In genomic region chr12:2877959-2878732, GRCh38 we compare ENCODE assay signal across 9 cellular contexts. TPM values are rescaled to one million over a fixed set of nuclear protein-coding genes. Genes with fewer than 3 reads are reported as not detected.
A peak's percentile ranks its signal among the peaks of the same experiment; 100 is the strongest.
DNase-seq lines count a peak whose midpoint lies in the region; ATAC-seq, FAIRE-seq and TF ChIP-seq lines count a peak whose summit lies in the region.
"Had no signal": no experiment of that assay in that cellular context is flagged by ENCODE, and none has a peak within 500 bp of the region (broad histone marks: within the 10 kb centered on the region; RNA-seq: fewer than 3 reads in every experiment).

No MANE protein-coding gene starts in this region.

- H3K4me1 ChIP-seq in keratinocyte (ENCODE audit: control insufficient read depth, extremely low read depth, insufficient read depth, low read length): peaks cover 14% of the 10 kb centered on the region

- no peaks in the 10 kb centered on the region for H3K9me3 Mint-ChIP-seq in activated T-cell treated with anti-CD3 and anti-CD28 coated beads, Interleukin-2, amount 50 U/mL, for 4 hours
- H3K9me3 Mint-ChIP-seq in stimulated activated effector memory CD8-positive, alpha-beta T cell treated with anti-CD3 and anti-CD28 coated beads, Interleukin-12 subunit alpha, Interleukin-12 subunit beta, amount 100 ng/mL, for 72 hours: no peaks in the 10 kb centered on the region

- FAIRE-seq in keratinocyte (lab: Jason Lieb, UNC): no peak
- FAIRE-seq: colon had no signal

- H3K27me3 ChIP-seq in keratinocyte (ENCODE audit: control insufficient read depth, extremely low read depth, insufficient read depth, low read length): no peaks in the 10 kb centered on the region

- no peaks in the 10 kb centered on the region for H3K9me1 ChIP-seq in keratinocyte (ENCODE audit: control insufficient read depth, extremely low read depth, insufficient read depth, low read length)

- peaks cover 0 to 6% of the 10 kb centered on the region in 2 experiments for H3K36me3 ChIP-seq in keratinocyte (ENCODE audit: control insufficient read depth in 2 of 2, extremely low read depth in 1 of 2, insufficient read depth in 2 of 2, low read length in 2 of 2)

- H3K4me3 ChIP-seq in astrocyte of the cerebellum (ENCODE audit: low read depth, low read length) (peak overlapping the region; percentile 75), keratinocyte (ENCODE audit: control insufficient read depth in 2 of 3, extremely low read depth in 1 of 3, insufficient read depth in 2 of 3, low read depth in 1 of 3, low read length in 3 of 3) (peak overlapping the region; percentile 78 to 96 (median 95))

- H3K4me1 Mint-ChIP-seq in activated T-cell treated with anti-CD3 and anti-CD28 coated beads, Interleukin-2, amount 50 U/mL, for 4 hours (ENCODE audit: low read depth): peaks cover 37% of the 10 kb centered on the region
- peaks cover 39% of the 10 kb centered on the region for H3K4me1 Mint-ChIP-seq in stimulated activated effector memory CD8-positive, alpha-beta T cell treated with anti-CD3 and anti-CD28 coated beads, Interleukin-12 subunit alpha, Interleukin-12 subunit beta, amount 100 ng/mL, for 72 hours

- no peaks in the 10 kb centered on the region for H3K27me3 Mint-ChIP-seq in activated T-cell treated with anti-CD3 and anti-CD28 coated beads, Interleukin-2, amount 50 U/mL, for 4 hours (ENCODE audit: low read depth)

- dilution Hi-C loops in keratinocyte (cut with MboI; ENCODE audit: extremely low pct_ligation_motif_present, low sequenced_read_pairs): no loop called here

- no peaks in the 10 kb centered on the region for H3K36me3 Mint-ChIP-seq in activated T-cell treated with anti-CD3 and anti-CD28 coated beads, Interleukin-2, amount 50 U/mL, for 4 hours (ENCODE audit: insufficient read depth)
- H3K36me3 Mint-ChIP-seq in stimulated activated effector memory CD8-positive, alpha-beta T cell treated with anti-CD3 and anti-CD28 coated beads, Interleukin-12 subunit alpha, Interleukin-12 subunit beta, amount 100 ng/mL, for 72 hours: peaks cover 77% of the 10 kb centered on the region

- peaks cover 45% of the 10 kb centered on the region for H3K79me2 ChIP-seq in keratinocyte (ENCODE audit: control insufficient read depth, insufficient read depth, low read length)

- H3K4me3 Mint-ChIP-seq in activated T-cell treated with anti-CD3 and anti-CD28 coated beads, Interleukin-2, amount 50 U/mL, for 4 hours: peak overlapping the region; percentile 98
- peak overlapping the region; percentile 83 for H3K4me3 Mint-ChIP-seq in stimulated activated effector memory CD8-positive, alpha-beta T cell treated with anti-CD3 and anti-CD28 coated beads, Interleukin-12 subunit alpha, Interleukin-12 subunit beta, amount 100 ng/mL, for 72 hours

- peak overlapping the region; percentile 83 for H3K4me2 ChIP-seq in keratinocyte (ENCODE audit: control insufficient read depth, extremely low read depth, insufficient read depth, low read depth, low read length)

- no peak for ATAC-seq in activated T-cell treated with anti-CD3 and anti-CD28 coated beads, Interleukin-2, amount 50 U/mL, for 4 hours
- ATAC-seq in stimulated activated effector memory CD8-positive, alpha-beta T cell treated with anti-CD3 and anti-CD28 coated beads, Interleukin-12 subunit alpha, Interleukin-12 subunit beta, amount 100 ng/mL, for 72 hours: no peak
- ATAC-seq in GM19324 (IDR thresholded peaks at IDR 0.05; ENCODE audit: low FRiP score, unreplicated experiment): no peak

- H4K20me1 ChIP-seq in keratinocyte (ENCODE audit: control insufficient read depth, extremely low read depth, insufficient read depth, low read length): no peaks in the 10 kb centered on the region

- in situ Hi-C loops in astrocyte of the cerebellum (cut with HindIII; ENCODE audit: low sequenced_read_pairs): no loop called here

- H3K27ac ChIP-seq in keratinocyte (ENCODE audit: control insufficient read depth, insufficient read depth, low read length): peak overlapping the region; percentile 94

- TF ChIP-seq CTCF in astrocyte of the cerebellum (IDR thresholded peaks at IDR 0.05; ENCODE audit: low read depth, low read length, missing control alignments): no peak
- no peak for TF ChIP-seq CTCF in keratinocyte (optimal IDR thresholded peaks at IDR 0.05 in 1 of 3, IDR thresholded peaks at IDR 0.05 in 1 of 3, conservative IDR thresholded peaks at IDR 0.05 in 1 of 3; ENCODE audit: extremely low read depth in 1 of 3, insufficient read depth in 2 of 3, low read length in 3 of 3)

- peak overlapping the region; percentile 98 for H3K27ac Mint-ChIP-seq in stimulated activated effector memory CD8-positive, alpha-beta T cell treated with anti-CD3 and anti-CD28 coated beads, Interleukin-12 subunit alpha, Interleukin-12 subunit beta, amount 100 ng/mL, for 72 hours

- no peak for DNase-seq in activated T-cell treated with anti-CD3 and anti-CD28 coated beads, Interleukin-2, amount 50 U/mL, for 4 hours
- no peak for DNase-seq in activated T-cell treated with anti-CD3 and anti-CD28 coated beads, Interleukin-2, amount 50 U/mL, for 1 hour
- DNase-seq in NCI-H345 (lab: John Stamatoyannopoulos, UW) (peak; percentile 54), astrocyte of the cerebellum (ENCODE audit: low read depth) (no peak), keratinocyte (ENCODE audit: low read depth, low spot score) (no peak), T1000 (lab: John Stamatoyannopoulos, UW) (no peak)
- no peak for DNase-seq in stimulated activated effector memory CD8-positive, alpha-beta T cell treated with anti-CD3 and anti-CD28 coated beads, Interleukin-12 subunit alpha, Interleukin-12 subunit beta, amount 100 ng/mL, for 72 hours (ENCODE audit: low spot score in 2 of 2)

- H3K9ac ChIP-seq in keratinocyte (ENCODE audit: control insufficient read depth, extremely low read depth, insufficient read depth, low read length): peak overlapping the region; percentile 98

- H2AFZ ChIP-seq in keratinocyte (ENCODE audit: control insufficient read depth, low read length): peak overlapping the region; percentile 25

- H3K9me3 ChIP-seq in keratinocyte (ENCODE audit: control insufficient read depth, low read depth, low read length): no peaks in the 10 kb centered on the region

RNA-seq across cellular contexts. Expression of gene RHNO1, which starts 1.1 kb away (rescaled TPM):
- 10 to 100 TPM; 20.1 to 22.6 (median 20.3) TPM for total RNA-seq in activated T-cell treated with anti-CD3 and anti-CD28 coated beads, Interleukin-2, amount 50 U/mL, for 4 hours
- polyA plus RNA-seq in keratinocyte: 20.0 to 25.6 TPM (median 23.4 TPM) in 3 replicates
- polyA plus RNA-seq in keratinocyte (2011; ENCODE audit: low read depth): 1.6 TPM
- polyA plus RNA-seq in keratinocyte (2011; cell fraction: cytosol; rRNA removed): 16.4 and 22.1 TPM in 2 replicates
- polyA plus RNA-seq in keratinocyte (2011; cell fraction: nucleus; rRNA removed): 5.5 and 8.5 TPM in 2 replicates
- 8.8 and 13.3 TPM in 2 replicates for polyA plus RNA-seq in keratinocyte (2012; ENCODE audit: low replicate concordance)
- 8.3 to 11.8 TPM (median 11.1 TPM) in 3 replicates for polyA minus RNA-seq in keratinocyte
- polyA minus RNA-seq in keratinocyte (2011; cell fraction: cytosol; rRNA and poly(A)+ RNA removed): 10.2 TPM
- 1.8 and 4.3 TPM in 2 replicates for polyA minus RNA-seq in keratinocyte (2011; cell fraction: nucleus; rRNA and poly(A)+ RNA removed)

RNA-seq across cellular contexts. Expression of gene FOXM1, which starts 1.2 kb away (rescaled TPM):
- 10 to 100 TPM in 1 of 3 donors, 1 to 10 TPM in 2; 9.1 to 12.8 (median 9.3) TPM for total RNA-seq in activated T-cell treated with anti-CD3 and anti-CD28 coated beads, Interleukin-2, amount 50 U/mL, for 4 hours
- 1.2 to 26.9 TPM (median 9.0 TPM) in 3 replicates for polyA plus RNA-seq in keratinocyte
- 0.19 TPM for polyA plus RNA-seq in keratinocyte (2011; ENCODE audit: low read depth)
- polyA plus RNA-seq in keratinocyte (2011; cell fraction: cytosol; rRNA removed): 5.5 and 6.5 TPM in 2 replicates
- polyA plus RNA-seq in keratinocyte (2011; cell fraction: nucleus; rRNA removed): 3.6 and 4.2 TPM in 2 replicates
- polyA plus RNA-seq in keratinocyte (2012; ENCODE audit: low replicate concordance): 0.24 and 24.6 TPM in 2 replicates
- polyA minus RNA-seq in keratinocyte: 1.5 to 45.4 TPM (median 12.0 TPM) in 3 replicates
- polyA minus RNA-seq in keratinocyte (2011; cell fraction: cytosol; rRNA and poly(A)+ RNA removed): 6.5 TPM
- polyA minus RNA-seq in keratinocyte (2011; cell fraction: nucleus; rRNA and poly(A)+ RNA removed): 0.84 and 1.1 TPM in 2 replicates

RNA-seq across cellular contexts. Expression of gene TULP3, which starts 12.5 kb away (rescaled TPM):
- 1 to 10 TPM; 7.0 to 8.6 (median 7.4) TPM for total RNA-seq in activated T-cell treated with anti-CD3 and anti-CD28 coated beads, Interleukin-2, amount 50 U/mL, for 4 hours
- 13.0 to 16.6 TPM (median 16.0 TPM) in 3 replicates for polyA plus RNA-seq in keratinocyte
- polyA plus RNA-seq in keratinocyte (2011; ENCODE audit: low read depth): 12.6 TPM
- polyA plus RNA-seq in keratinocyte (2011; cell fraction: cytosol; rRNA removed): 10.9 and 14.5 TPM in 2 replicates
- polyA plus RNA-seq in keratinocyte (2011; cell fraction: nucleus; rRNA removed): 24.4 and 26.5 TPM in 2 replicates
- 11.5 and 12.7 TPM in 2 replicates for polyA plus RNA-seq in keratinocyte (2012; ENCODE audit: low replicate concordance)
- 12.4 to 19.6 TPM (median 14.0 TPM) in 3 replicates for polyA minus RNA-seq in keratinocyte
- 9.0 TPM for polyA minus RNA-seq in keratinocyte (2011; cell fraction: cytosol; rRNA and poly(A)+ RNA removed)
- 5.1 and 13.5 TPM in 2 replicates for polyA minus RNA-seq in keratinocyte (2011; cell fraction: nucleus; rRNA and poly(A)+ RNA removed)

RNA-seq across cellular contexts. Expression of gene TEX52, which starts 21.3 kb away (rescaled TPM):
- not detected for total RNA-seq in activated T-cell treated with anti-CD3 and anti-CD28 coated beads, Interleukin-2, amount 50 U/mL, for 4 hours
- polyA plus RNA-seq in keratinocyte: not detected in 3 replicates
- polyA plus RNA-seq in keratinocyte (2011; ENCODE audit: low read depth): not detected
- not detected in 2 replicates for polyA plus RNA-seq in keratinocyte (2011; cell fraction: cytosol; rRNA removed)
- polyA plus RNA-seq in keratinocyte (2011; cell fraction: nucleus; rRNA removed): not detected in 2 replicates
- 0.28 TPM in 1 of 2 replicates, not detected in the other for polyA plus RNA-seq in keratinocyte (2012; ENCODE audit: low replicate concordance)
- not detected in 3 replicates for polyA minus RNA-seq in keratinocyte
- not detected for polyA minus RNA-seq in keratinocyte (2011; cell fraction: cytosol; rRNA and poly(A)+ RNA removed)
- polyA minus RNA-seq in keratinocyte (2011; cell fraction: nucleus; rRNA and poly(A)+ RNA removed): not detected in 2 replicates

RNA-seq across cellular contexts. Expression of gene NRIP2, which starts 43.3 kb away (rescaled TPM):
- not detected for total RNA-seq in activated T-cell treated with anti-CD3 and anti-CD28 coated beads, Interleukin-2, amount 50 U/mL, for 4 hours
- not detected in 3 replicates for polyA plus RNA-seq in keratinocyte
- polyA plus RNA-seq in keratinocyte (2011; ENCODE audit: low read depth): not detected
- polyA plus RNA-seq in keratinocyte (2011; cell fraction: cytosol; rRNA removed): not detected in 2 replicates
- polyA plus RNA-seq in keratinocyte (2011; cell fraction: nucleus; rRNA removed): not detected in 2 replicates
- polyA plus RNA-seq in keratinocyte (2012; ENCODE audit: low replicate concordance): 0.28 TPM in 2 replicates
- not detected in 3 replicates for polyA minus RNA-seq in keratinocyte
- not detected for polyA minus RNA-seq in keratinocyte (2011; cell fraction: cytosol; rRNA and poly(A)+ RNA removed)
- polyA minus RNA-seq in keratinocyte (2011; cell fraction: nucleus; rRNA and poly(A)+ RNA removed): not detected in 2 replicates
